ENCODE assay signal across 25 cellular contexts in the genomic region with DNA sequence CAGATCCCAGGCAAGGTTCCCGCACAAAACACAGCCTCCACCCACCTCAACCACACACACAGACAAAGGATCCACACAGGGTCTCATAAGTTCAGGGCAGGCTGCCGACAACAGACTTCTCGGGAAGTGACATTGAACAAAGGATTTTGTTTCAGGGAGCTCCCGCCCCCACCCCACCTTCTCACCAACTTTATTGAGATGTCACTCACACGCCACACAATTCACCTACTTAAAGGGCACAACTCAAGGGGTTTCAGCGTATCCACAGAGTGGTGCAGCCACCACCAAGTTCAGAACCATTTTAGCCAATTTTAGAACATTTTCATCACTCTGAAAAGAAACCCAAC.
DNase-seq lines count a peak whose midpoint lies in the region; ATAC-seq, FAIRE-seq and TF ChIP-seq lines count a peak whose summit lies in the region.
"Had no signal": no experiment of that assay in that cellular context is flagged by ENCODE, and none has a peak within 500 bp of the region (broad histone marks: within the 10 kb centered on the region; RNA-seq: fewer than 3 reads in every experiment).

No MANE protein-coding gene starts in this region.

- no peaks in the 10 kb centered on the region for H3K79me2 ChIP-seq in endothelial cell of umbilical vein (ENCODE audit: control insufficient read depth, insufficient read depth, low read length)

- H2AK9ac ChIP-seq in IMR-90 (replicated peaks; ENCODE audit: low read depth, low read length, poor library complexity) = no peak overlapping the region

- no peak for FAIRE-seq in endothelial cell of umbilical vein (lab: Jason Lieb, UNC)
- no peak for FAIRE-seq in urothelium cell line (lab: Jason Lieb, UNC)
- FAIRE-seq: D721Med, GM18507 had no signal

- H4K91ac ChIP-seq in IMR-90 (ENCODE audit: insufficient read depth, low read depth, low read length) = 0 out of 2 replicates have a peak overlapping the region, but pooled peaks have one; percentile 25

- H3K79me1 ChIP-seq in IMR-90 (ENCODE audit: low read depth in 1 of 2, low read length in 2 of 2) = peaks cover 0 to 15% of the 10 kb centered on the region in 2 experiments; a peak in 3 of 4 replicates

- H2BK5ac ChIP-seq in IMR-90 (ENCODE audit: low read depth, low read length, poor library complexity, severe bottlenecking) = no peak overlapping the region

- H3K4me2 ChIP-seq in BLaER1 = peak overlapping the region; percentile 55
- H3K4me2 ChIP-seq in IMR-90 (ENCODE audit: low read depth, low read length) = no peak overlapping the region
- H3K4me2 ChIP-seq in endothelial cell of umbilical vein (ENCODE audit: insufficient read depth, low read length) = no peak overlapping the region

- H4K20me1 ChIP-seq in BLaER1 (no peaks in the 10 kb centered on the region), IMR-90 (ENCODE audit: insufficient read depth, low read length) (no peaks in the 10 kb centered on the region), endothelial cell of umbilical vein (replicated peaks; ENCODE audit: control insufficient read depth, extremely low read depth, insufficient read depth, low read length) (no peaks in the 10 kb centered on the region)

- dilution Hi-C loops in IMR-90 (cut with HindIII; ENCODE audit: low sequenced_read_pairs, unreplicated experiment) = no loop called here
- dilution Hi-C loops in endothelial cell of umbilical vein (cut with MboI; ENCODE audit: extremely low pct_ligation_motif_present, low sequenced_read_pairs) = no loop called here

- H3K9me1 ChIP-seq in IMR-90 (ENCODE audit: insufficient read depth, low read length) (peaks cover 16% of the 10 kb centered on the region), endothelial cell of umbilical vein (replicated peaks; ENCODE audit: control insufficient read depth, extremely low read depth, insufficient read depth, low read length) (no peaks in the 10 kb centered on the region)

- H2AFZ ChIP-seq in IMR-90 (replicated peaks; ENCODE audit: low read length, poor library complexity) = no peak overlapping the region
- H2AFZ ChIP-seq in endothelial cell of umbilical vein (ENCODE audit: low read depth, low read length) = peak overlapping the region; percentile 73

- H3K9me3 ChIP-seq in BLaER1 = peaks cover 10% of the 10 kb centered on the region
- peaks cover 6% of the 10 kb centered on the region for H3K9me3 ChIP-seq in IMR-90 (ENCODE audit: control insufficient read depth, insufficient read depth, low read length)
- H3K9me3 ChIP-seq in endothelial cell of umbilical vein (replicated peaks; ENCODE audit: control insufficient read depth, insufficient read depth, low read length) = no peaks in the 10 kb centered on the region
- H3K9me3 ChIP-seq: HAP-1, SJCRH30 had no signal

- BruUV-seq in IMR-90 (replicated peaks; lab: Mats Ljungman, UMichigan) = no TSS peak
- BruUV-seq in endothelial cell of umbilical vein (replicated peaks; lab: Mats Ljungman, UMichigan) = no TSS peak

- no peak overlapping the region for H3K27ac ChIP-seq in BLaER1
- no peak overlapping the region for H3K27ac ChIP-seq in IMR-90 (ENCODE audit: insufficient read depth, low read length)
- no peak overlapping the region for H3K27ac ChIP-seq in endothelial cell of umbilical vein (ENCODE audit: insufficient read depth, low read depth, low read length)

- H3K4me1 ChIP-seq in BLaER1 (peaks cover 9% of the 10 kb centered on the region), IMR-90 (ENCODE audit: control insufficient read depth, insufficient read depth, low read length) (peaks cover 12% of the 10 kb centered on the region), endothelial cell of umbilical vein (ENCODE audit: control insufficient read depth, extremely low read depth, insufficient read depth, low read length) (peaks cover 27% of the 10 kb centered on the region)
- H3K4me1 ChIP-seq: HAP-1 had no signal

- H3K36me3 Mint-ChIP-seq in nephron progenitor cell (ENCODE audit: low read depth) = peaks cover 28% of the 10 kb centered on the region

- peaks cover 8% of the 10 kb centered on the region for H3K27me3 ChIP-seq in BLaER1
- no peaks in the 10 kb centered on the region; the same call in 1 of the 2 replicates for H3K27me3 ChIP-seq in IMR-90 (ENCODE audit: control insufficient read depth, insufficient read depth, low read length)
- no peaks in the 10 kb centered on the region for H3K27me3 ChIP-seq in endothelial cell of umbilical vein (ENCODE audit: control insufficient read depth in 2 of 2, insufficient read depth in 2 of 2, low read length in 2 of 2)
- H3K27me3 ChIP-seq: SJCRH30 had no signal

- no peak overlapping the region for H2BK120ac ChIP-seq in IMR-90 (ENCODE audit: low read depth, low read length)

- no peak overlapping the region for H3K18ac ChIP-seq in IMR-90 (ENCODE audit: low read depth, low read length)

- H4K5ac ChIP-seq in IMR-90 (ENCODE audit: low read depth, low read length) = no peak overlapping the region

- H3K9ac ChIP-seq in BLaER1 = no peak overlapping the region
- H3K9ac ChIP-seq in IMR-90 (ENCODE audit: low read depth, low read length) = no peak overlapping the region
- no peak overlapping the region for H3K9ac ChIP-seq in endothelial cell of umbilical vein (replicated peaks; ENCODE audit: extremely low read depth, insufficient read depth, low read length)

- no peak overlapping the region for H3K56ac ChIP-seq in IMR-90 (ENCODE audit: extremely low read depth, insufficient read depth, low read length)

- POLR2A ChIA-PET in IMR-90 (lab: Charles Lee; ENCODE audit: unreplicated experiment) (no interaction called here), endothelial cell of umbilical vein (lab: Charles Lee) (no interaction called here)

- H3K9me3 Mint-ChIP-seq in nephron progenitor cell = peaks cover 43% of the 10 kb centered on the region

- in situ Hi-C loops in IMR-90 (cut with MboI; ENCODE audit: low sequenced_read_pairs) = no loop called here

- no peak overlapping the region for H3K23ac ChIP-seq in IMR-90 (ENCODE audit: low read depth, low read length)

- H3K4me3 ChIP-seq in BLaER1 (no peak overlapping the region), IMR-90 (ENCODE audit: insufficient read depth, low read depth, low read length) (no peak overlapping the region), endothelial cell of umbilical vein (replicated peaks in 1 of 3; ENCODE audit: insufficient read depth in 1 of 3, low read depth in 1 of 3, low read length in 3 of 3) (no peak overlapping the region)
- H3K4me3 ChIP-seq: HAP-1, SJCRH30 had no signal

- no peak overlapping the region for H3K4me3 Mint-ChIP-seq in nephron progenitor cell
- H3K4me3 Mint-ChIP-seq: CD4-positive, alpha-beta T cell had no signal

- no peak overlapping the region for H4K8ac ChIP-seq in IMR-90 (ENCODE audit: low read depth in 2 of 2, low read length in 2 of 2)

- 100% methylated on average over 1 of the region's 6 CpGs; no CpG with 5 or more reads in 1 of the 2 experiments for WGBS in IMR-90 (ENCODE audit: extremely low coverage in 2 of 2, insufficient read length in 1 of 2), 2 experiments

- H2BK15ac ChIP-seq in IMR-90 (ENCODE audit: low read depth, low read length) = no peak overlapping the region

- no peak for TF ChIP-seq RAD21 in IMR-90 (IDR thresholded peaks at IDR 0.05; ENCODE audit: low read length)

- no peak for TF ChIP-seq CTCF in IMR-90 (conservative IDR thresholded peaks at IDR 0.05; ENCODE audit: low read depth, low read length)
- no peak for TF ChIP-seq CTCF in endothelial cell of umbilical vein (IDR thresholded peaks at IDR 0.05; ENCODE audit: extremely low read depth in 1 of 2, insufficient read depth in 1 of 2, low read depth in 1 of 2, low read length in 2 of 2)
- no peak for TF ChIP-seq CTCF in nephron progenitor cell (IDR thresholded peaks at IDR 0.05)

- CTCF ChIA-PET in IMR-90 (lab: Yijun Ruan, JAX) (interaction anchor here (0.6 kb wide), 1 partner anchor 120 kb away, joined by 4 read pairs; no protein-coding TSS in a partner anchor), endothelial cell of umbilical vein (lab: Charles Lee) (interaction anchor here (1.1 to 1.5 kb wide), 5 partner anchors 11 to 127 kb away, joined by 3 to 7 read pairs (median 4); no protein-coding TSS in a partner anchor)

- H3K4ac ChIP-seq in IMR-90 (ENCODE audit: low read depth, low read length) = no peak overlapping the region

- H3K14ac ChIP-seq in IMR-90 (replicated peaks; ENCODE audit: low read depth, low read length) = no peak overlapping the region

- ATAC-seq in IMR-90 (ENCODE audit: low read depth) (no peak), GM21717 (IDR thresholded peaks at IDR 0.05; ENCODE audit: unreplicated experiment) (no peak), GM19463 (IDR thresholded peaks at IDR 0.05; ENCODE audit: unreplicated experiment) (no peak)
- ATAC-seq: PC-3, Right ventricle myocardium inferior, SK-N-SH treated with all-trans-retinoic acid at 6 μM for 48 hours had no signal

- H2BK20ac ChIP-seq in IMR-90 (ENCODE audit: low read depth, low read length) = no peak overlapping the region

- peaks cover 6% of the 10 kb centered on the region for H3K27me3 Mint-ChIP-seq in nephron progenitor cell (ENCODE audit: low read depth, poor library complexity)

- peak overlapping the region; percentile 96 for H3K27ac Mint-ChIP-seq in nephron progenitor cell
- H3K27ac Mint-ChIP-seq: CD4-positive, alpha-beta T cell had no signal

- intact Hi-C loops in IMR-90 (cut with micrococcal nuclease) (no loop called here), endothelial cell of umbilical vein (cut with micrococcal nuclease) (no loop called here)

- no peak for TF ChIP-seq POLR2A in IMR-90 (IDR thresholded peaks at IDR 0.05; ENCODE audit: low read depth, low read length)
- no peak for TF ChIP-seq POLR2A in endothelial cell of umbilical vein (IDR thresholded peaks at IDR 0.05; ENCODE audit: low read depth, low read length)

- H2AK5ac ChIP-seq in IMR-90 (ENCODE audit: low read depth, low read length) = peak overlapping the region; percentile 31

- H3K36me3 ChIP-seq in BLaER1 (no peaks in the 10 kb centered on the region), IMR-90 (ENCODE audit: control insufficient read depth, insufficient read depth, low read length) (no peaks in the 10 kb centered on the region), endothelial cell of umbilical vein (ENCODE audit: control insufficient read depth in 2 of 2, extremely low read depth in 1 of 2, insufficient read depth in 2 of 2, low read length in 2 of 2) (no peaks in the 10 kb centered on the region)
- H3K36me3 ChIP-seq: HAP-1, SJCRH30 had no signal

- peaks cover 34% of the 10 kb centered on the region for H3K4me1 Mint-ChIP-seq in nephron progenitor cell

- DNase-seq in IMR-90 (no peak), endothelial cell of umbilical vein (ENCODE audit: low read depth, low spot score) (no peak), nephron progenitor cell (no peak), urothelium cell line (ENCODE audit: low spot score) (no peak)
- no peak for DNase-seq in stimulated activated CD4-positive, alpha-beta T cell treated with anti-CD3 and anti-CD28 coated beads, Interleukin-4, amount 100 ng/mL, for 24 hours
- DNase-seq: CD4-positive, alpha-beta T cell; KBM-7; MV-4-11; NCI-H1105; NCI-H1436 treated with DMSO at 0.1 percent for 48 hours; NCI-H1930; NCI-H2107; NCI-H524 treated with DMSO at 0.1 percent for 48 hours; NCI-H774; NK-92 treated with Interleukin-12 subunit alpha and Interleukin-12 subunit beta, amount 100 ng/mL, for 24 hours; PC-3 had no signal

TF ChIP-seq in IMR-90, 13 proteins besides CTCF, POLR2A, EP300 and RAD21:
- TF ChIP-seq MAZ (IDR thresholded peaks at IDR 0.05; ENCODE audit: borderline replicate concordance, low read depth, low read length) = no peak
TF ChIP-seq in IMR-90: peak in this region for 0.

TF ChIP-seq in endothelial cell of umbilical vein, 7 proteins besides CTCF, POLR2A, EP300 and RAD21 (continues in another document):
- TF ChIP-seq EZH2 (IDR thresholded peaks at IDR 0.05; ENCODE audit: borderline replicate concordance, low read depth, low read length, severe bottlenecking) = no peak
